1 cellular context compared by ENCODE assay signal in the genomic region with DNA sequence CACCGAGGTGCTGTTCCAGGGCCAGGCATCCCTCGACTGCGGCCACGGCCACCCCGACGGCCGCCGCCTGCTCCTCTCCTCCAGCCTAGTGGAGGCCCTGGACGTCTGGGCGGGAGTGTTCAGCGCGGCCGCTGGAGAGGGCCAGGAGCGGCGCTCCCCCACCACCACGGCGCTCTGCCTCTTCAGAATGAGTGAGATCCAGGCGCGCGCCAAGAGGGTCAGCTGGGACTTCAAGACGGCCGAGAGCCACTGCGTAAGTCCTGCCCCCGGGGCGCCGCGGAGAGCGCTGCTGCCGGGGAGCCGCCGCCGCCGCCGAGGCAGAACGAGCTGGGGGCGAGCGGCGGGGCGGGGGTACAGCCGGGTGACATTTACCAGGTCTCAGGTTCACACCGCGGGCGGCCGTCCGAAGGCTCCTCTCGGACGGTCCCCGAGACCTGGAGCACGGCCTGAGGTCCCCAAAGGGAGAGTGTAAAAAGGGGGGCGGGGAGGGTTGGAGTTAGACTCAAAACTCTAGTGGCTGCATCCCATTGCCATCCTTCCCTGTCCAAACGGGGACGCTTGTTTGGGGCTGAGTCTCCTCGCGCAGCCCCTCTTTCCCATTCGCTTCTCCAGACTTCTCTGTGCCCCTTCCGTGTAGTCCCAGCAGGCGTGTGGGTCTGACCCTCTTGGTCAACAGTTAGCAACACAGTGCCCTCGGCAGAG.
A peak's percentile ranks its signal among the peaks of the same experiment; 100 is the strongest.
TF ChIP-seq lines count a peak whose summit lies in the region.

No MANE protein-coding gene starts in this region.

TF ChIP-seq in HepG2, 621 proteins besides CTCF, POLR2A, EP300 and RAD21 (continued from another document and continues in another):
- TF ChIP-seq, protein P1, sequence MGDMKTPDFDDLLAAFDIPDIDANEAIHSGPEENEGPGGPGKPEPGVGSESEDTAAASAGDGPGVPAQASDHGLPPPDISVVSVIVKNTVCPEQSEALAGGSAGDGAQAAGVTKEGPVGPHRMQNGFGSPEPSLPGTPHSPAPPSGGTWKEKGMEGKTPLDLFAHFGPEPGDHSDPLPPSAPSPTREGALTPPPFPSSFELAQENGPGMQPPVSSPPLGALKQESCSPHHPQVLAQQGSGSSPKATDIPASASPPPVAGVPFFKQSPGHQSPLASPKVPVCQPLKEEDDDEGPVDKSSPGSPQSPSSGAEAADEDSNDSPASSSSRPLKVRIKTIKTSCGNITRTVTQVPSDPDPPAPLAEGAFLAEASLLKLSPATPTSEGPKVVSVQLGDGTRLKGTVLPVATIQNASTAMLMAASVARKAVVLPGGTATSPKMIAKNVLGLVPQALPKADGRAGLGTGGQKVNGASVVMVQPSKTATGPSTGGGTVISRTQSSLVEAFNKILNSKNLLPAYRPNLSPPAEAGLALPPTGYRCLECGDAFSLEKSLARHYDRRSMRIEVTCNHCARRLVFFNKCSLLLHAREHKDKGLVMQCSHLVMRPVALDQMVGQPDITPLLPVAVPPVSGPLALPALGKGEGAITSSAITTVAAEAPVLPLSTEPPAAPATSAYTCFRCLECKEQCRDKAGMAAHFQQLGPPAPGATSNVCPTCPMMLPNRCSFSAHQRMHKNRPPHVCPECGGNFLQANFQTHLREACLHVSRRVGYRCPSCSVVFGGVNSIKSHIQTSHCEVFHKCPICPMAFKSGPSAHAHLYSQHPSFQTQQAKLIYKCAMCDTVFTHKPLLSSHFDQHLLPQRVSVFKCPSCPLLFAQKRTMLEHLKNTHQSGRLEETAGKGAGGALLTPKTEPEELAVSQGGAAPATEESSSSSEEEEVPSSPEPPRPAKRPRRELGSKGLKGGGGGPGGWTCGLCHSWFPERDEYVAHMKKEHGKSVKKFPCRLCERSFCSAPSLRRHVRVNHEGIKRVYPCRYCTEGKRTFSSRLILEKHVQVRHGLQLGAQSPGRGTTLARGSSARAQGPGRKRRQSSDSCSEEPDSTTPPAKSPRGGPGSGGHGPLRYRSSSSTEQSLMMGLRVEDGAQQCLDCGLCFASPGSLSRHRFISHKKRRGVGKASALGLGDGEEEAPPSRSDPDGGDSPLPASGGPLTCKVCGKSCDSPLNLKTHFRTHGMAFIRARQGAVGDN (CRISPR knock-in tag; IDR thresholded peaks at IDR 0.05), result peak; percentile 39; the same call in 1 of the 2 replicates
- TF ChIP-seq, protein P2, sequence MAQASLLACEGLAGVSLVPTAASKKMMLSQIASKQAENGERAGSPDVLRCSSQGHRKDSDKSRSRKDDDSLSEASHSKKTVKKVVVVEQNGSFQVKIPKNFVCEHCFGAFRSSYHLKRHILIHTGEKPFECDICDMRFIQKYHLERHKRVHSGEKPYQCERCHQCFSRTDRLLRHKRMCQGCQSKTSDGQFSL (CRISPR knock-in tag; IDR thresholded peaks at IDR 0.05), result peak; percentile 43; the same call in 1 of the 2 replicates
- TF ChIP-seq, protein P3, sequence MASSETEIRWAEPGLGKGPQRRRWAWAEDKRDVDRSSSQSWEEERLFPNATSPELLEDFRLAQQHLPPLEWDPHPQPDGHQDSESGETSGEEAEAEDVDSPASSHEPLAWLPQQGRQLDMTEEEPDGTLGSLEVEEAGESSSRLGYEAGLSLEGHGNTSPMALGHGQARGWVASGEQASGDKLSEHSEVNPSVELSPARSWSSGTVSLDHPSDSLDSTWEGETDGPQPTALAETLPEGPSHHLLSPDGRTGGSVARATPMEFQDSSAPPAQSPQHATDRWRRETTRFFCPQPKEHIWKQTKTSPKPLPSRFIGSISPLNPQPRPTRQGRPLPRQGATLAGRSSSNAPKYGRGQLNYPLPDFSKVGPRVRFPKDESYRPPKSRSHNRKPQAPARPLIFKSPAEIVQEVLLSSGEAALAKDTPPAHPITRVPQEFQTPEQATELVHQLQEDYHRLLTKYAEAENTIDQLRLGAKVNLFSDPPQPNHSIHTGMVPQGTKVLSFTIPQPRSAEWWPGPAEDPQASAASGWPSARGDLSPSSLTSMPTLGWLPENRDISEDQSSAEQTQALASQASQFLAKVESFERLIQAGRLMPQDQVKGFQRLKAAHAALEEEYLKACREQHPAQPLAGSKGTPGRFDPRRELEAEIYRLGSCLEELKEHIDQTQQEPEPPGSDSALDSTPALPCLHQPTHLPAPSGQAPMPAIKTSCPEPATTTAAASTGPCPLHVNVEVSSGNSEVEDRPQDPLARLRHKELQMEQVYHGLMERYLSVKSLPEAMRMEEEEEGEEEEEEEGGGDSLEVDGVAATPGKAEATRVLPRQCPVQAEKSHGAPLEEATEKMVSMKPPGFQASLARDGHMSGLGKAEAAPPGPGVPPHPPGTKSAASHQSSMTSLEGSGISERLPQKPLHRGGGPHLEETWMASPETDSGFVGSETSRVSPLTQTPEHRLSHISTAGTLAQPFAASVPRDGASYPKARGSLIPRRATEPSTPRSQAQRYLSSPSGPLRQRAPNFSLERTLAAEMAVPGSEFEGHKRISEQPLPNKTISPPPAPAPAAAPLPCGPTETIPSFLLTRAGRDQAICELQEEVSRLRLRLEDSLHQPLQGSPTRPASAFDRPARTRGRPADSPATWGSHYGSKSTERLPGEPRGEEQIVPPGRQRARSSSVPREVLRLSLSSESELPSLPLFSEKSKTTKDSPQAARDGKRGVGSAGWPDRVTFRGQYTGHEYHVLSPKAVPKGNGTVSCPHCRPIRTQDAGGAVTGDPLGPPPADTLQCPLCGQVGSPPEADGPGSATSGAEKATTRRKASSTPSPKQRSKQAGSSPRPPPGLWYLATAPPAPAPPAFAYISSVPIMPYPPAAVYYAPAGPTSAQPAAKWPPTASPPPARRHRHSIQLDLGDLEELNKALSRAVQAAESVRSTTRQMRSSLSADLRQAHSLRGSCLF (CRISPR knock-in tag; IDR thresholded peaks at IDR 0.05; ENCODE audit: borderline replicate concordance), result no peak
- TF ChIP-seq, protein P4, sequence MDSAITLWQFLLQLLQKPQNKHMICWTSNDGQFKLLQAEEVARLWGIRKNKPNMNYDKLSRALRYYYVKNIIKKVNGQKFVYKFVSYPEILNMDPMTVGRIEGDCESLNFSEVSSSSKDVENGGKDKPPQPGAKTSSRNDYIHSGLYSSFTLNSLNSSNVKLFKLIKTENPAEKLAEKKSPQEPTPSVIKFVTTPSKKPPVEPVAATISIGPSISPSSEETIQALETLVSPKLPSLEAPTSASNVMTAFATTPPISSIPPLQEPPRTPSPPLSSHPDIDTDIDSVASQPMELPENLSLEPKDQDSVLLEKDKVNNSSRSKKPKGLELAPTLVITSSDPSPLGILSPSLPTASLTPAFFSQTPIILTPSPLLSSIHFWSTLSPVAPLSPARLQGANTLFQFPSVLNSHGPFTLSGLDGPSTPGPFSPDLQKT (CRISPR knock-in tag; IDR thresholded peaks at IDR 0.05; ENCODE audit: borderline replicate concordance), result no peak
- TF ChIP-seq, protein P5, sequence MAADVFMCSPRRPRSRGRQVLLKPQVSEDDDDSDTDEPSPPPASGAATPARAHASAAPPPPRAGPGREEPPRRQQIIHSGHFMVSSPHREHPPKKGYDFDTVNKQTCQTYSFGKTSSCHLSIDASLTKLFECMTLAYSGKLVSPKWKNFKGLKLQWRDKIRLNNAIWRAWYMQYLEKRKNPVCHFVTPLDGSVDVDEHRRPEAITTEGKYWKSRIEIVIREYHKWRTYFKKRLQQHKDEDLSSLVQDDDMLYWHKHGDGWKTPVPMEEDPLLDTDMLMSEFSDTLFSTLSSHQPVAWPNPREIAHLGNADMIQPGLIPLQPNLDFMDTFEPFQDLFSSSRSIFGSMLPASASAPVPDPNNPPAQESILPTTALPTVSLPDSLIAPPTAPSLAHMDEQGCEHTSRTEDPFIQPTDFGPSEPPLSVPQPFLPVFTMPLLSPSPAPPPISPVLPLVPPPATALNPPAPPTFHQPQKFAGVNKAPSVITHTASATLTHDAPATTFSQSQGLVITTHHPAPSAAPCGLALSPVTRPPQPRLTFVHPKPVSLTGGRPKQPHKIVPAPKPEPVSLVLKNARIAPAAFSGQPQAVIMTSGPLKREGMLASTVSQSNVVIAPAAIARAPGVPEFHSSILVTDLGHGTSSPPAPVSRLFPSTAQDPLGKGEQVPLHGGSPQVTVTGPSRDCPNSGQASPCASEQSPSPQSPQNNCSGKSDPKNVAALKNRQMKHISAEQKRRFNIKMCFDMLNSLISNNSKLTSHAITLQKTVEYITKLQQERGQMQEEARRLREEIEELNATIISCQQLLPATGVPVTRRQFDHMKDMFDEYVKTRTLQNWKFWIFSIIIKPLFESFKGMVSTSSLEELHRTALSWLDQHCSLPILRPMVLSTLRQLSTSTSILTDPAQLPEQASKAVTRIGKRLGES (CRISPR knock-in tag; IDR thresholded peaks at IDR 0.05; ENCODE audit: borderline replicate concordance), result no peak
- TF ChIP-seq, protein P6, sequence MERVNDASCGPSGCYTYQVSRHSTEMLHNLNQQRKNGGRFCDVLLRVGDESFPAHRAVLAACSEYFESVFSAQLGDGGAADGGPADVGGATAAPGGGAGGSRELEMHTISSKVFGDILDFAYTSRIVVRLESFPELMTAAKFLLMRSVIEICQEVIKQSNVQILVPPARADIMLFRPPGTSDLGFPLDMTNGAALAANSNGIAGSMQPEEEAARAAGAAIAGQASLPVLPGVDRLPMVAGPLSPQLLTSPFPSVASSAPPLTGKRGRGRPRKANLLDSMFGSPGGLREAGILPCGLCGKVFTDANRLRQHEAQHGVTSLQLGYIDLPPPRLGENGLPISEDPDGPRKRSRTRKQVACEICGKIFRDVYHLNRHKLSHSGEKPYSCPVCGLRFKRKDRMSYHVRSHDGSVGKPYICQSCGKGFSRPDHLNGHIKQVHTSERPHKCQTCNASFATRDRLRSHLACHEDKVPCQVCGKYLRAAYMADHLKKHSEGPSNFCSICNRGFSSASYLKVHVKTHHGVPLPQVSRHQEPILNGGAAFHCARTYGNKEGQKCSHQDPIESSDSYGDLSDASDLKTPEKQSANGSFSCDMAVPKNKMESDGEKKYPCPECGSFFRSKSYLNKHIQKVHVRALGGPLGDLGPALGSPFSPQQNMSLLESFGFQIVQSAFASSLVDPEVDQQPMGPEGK (CRISPR knock-in tag; IDR thresholded peaks at IDR 0.05), result no peak
- peak; percentile 11; the same call in 1 of the 2 replicates for TF ChIP-seq TBX2 (CRISPR knock-in tag; IDR thresholded peaks at IDR 0.05; ENCODE audit: borderline replicate concordance)
- TF ChIP-seq ZNF564 (CRISPR knock-in tag; IDR thresholded peaks at IDR 0.05), result 0 out of 2 replicates have a peak, but pooled peaks have one; percentile 24
- no peak for TF ChIP-seq ZBTB21 (CRISPR knock-in tag; IDR thresholded peaks at IDR 0.05)
- TF ChIP-seq ZNF501 (CRISPR knock-in tag; IDR thresholded peaks at IDR 0.05), result 0 out of 2 replicates have a peak, but pooled peaks have one; percentile 59
- no peak for TF ChIP-seq ZNF607 (CRISPR knock-in tag; IDR thresholded peaks at IDR 0.05; ENCODE audit: borderline replicate concordance)
- TF ChIP-seq KAT2B (IDR thresholded peaks at IDR 0.05; ENCODE audit: borderline replicate concordance, low read depth, low read length), result no peak
- no peak for TF ChIP-seq HNRNPUL1 (IDR thresholded peaks at IDR 0.05; ENCODE audit: low read depth, low read length)
- no peak for TF ChIP-seq ZNF768 (CRISPR knock-in tag; IDR thresholded peaks at IDR 0.05)
- TF ChIP-seq AGO2 (optimal IDR thresholded peaks at IDR 0.05; ENCODE audit: low read depth, low read length), result peak; percentile 35
- TF ChIP-seq ZNF446 (CRISPR knock-in tag; IDR thresholded peaks at IDR 0.05), result 0 out of 2 replicates have a peak, but pooled peaks have one; percentile 53
- no peak for TF ChIP-seq ZNF720 (CRISPR knock-in tag; IDR thresholded peaks at IDR 0.05)
- peak; percentile 36; the same call in 1 of the 2 replicates for TF ChIP-seq NKX3-1 (CRISPR knock-in tag; IDR thresholded peaks at IDR 0.05)
- no peak for TF ChIP-seq POLR2AphosphoS5 (IDR thresholded peaks at IDR 0.05; ENCODE audit: low read depth, low read length)
- TF ChIP-seq GFI1 (CRISPR knock-in tag; IDR thresholded peaks at IDR 0.05; ENCODE audit: borderline replicate concordance), result 0 out of 2 replicates have a peak, but pooled peaks have one; percentile 24
- TF ChIP-seq, protein P7, sequence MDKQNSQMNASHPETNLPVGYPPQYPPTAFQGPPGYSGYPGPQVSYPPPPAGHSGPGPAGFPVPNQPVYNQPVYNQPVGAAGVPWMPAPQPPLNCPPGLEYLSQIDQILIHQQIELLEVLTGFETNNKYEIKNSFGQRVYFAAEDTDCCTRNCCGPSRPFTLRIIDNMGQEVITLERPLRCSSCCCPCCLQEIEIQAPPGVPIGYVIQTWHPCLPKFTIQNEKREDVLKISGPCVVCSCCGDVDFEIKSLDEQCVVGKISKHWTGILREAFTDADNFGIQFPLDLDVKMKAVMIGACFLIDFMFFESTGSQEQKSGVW (CRISPR knock-in tag; IDR thresholded peaks at IDR 0.05; ENCODE audit: borderline replicate concordance), result 0 out of 2 replicates have a peak, but pooled peaks have one; percentile 14
- no peak for TF ChIP-seq IRX3 (CRISPR knock-in tag; IDR thresholded peaks at IDR 0.05; ENCODE audit: borderline replicate concordance, low read depth)
- peak; percentile 16; the same call in 1 of the 2 replicates for TF ChIP-seq MTA1 (CRISPR knock-in tag; IDR thresholded peaks at IDR 0.05; ENCODE audit: borderline replicate concordance)
- TF ChIP-seq, protein P8, sequence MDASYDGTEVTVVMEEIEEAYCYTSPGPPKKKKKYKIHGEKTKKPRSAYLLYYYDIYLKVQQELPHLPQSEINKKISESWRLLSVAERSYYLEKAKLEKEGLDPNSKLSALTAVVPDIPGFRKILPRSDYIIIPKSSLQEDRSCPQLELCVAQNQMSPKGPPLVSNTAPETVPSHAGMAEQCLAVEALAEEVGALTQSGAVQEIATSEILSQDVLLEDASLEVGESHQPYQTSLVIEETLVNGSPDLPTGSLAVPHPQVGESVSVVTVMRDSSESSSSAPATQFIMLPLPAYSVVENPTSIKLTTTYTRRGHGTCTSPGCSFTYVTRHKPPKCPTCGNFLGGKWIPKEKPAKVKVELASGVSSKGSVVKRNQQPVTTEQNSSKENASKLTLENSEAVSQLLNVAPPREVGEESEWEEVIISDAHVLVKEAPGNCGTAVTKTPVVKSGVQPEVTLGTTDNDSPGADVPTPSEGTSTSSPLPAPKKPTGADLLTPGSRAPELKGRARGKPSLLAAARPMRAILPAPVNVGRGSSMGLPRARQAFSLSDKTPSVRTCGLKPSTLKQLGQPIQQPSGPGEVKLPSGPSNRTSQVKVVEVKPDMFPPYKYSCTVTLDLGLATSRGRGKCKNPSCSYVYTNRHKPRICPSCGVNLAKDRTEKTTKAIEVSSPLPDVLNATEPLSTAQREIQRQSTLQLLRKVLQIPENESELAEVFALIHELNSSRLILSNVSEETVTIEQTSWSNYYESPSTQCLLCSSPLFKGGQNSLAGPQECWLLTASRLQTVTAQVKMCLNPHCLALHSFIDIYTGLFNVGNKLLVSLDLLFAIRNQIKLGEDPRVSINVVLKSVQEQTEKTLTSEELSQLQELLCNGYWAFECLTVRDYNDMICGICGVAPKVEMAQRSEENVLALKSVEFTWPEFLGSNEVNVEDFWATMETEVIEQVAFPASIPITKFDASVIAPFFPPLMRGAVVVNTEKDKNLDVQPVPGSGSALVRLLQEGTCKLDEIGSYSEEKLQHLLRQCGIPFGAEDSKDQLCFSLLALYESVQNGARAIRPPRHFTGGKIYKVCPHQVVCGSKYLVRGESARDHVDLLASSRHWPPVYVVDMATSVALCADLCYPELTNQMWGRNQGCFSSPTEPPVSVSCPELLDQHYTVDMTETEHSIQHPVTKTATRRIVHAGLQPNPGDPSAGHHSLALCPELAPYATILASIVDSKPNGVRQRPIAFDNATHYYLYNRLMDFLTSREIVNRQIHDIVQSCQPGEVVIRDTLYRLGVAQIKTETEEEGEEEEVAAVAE (CRISPR knock-in tag; IDR thresholded peaks at IDR 0.05; ENCODE audit: borderline replicate concordance), result no peak
